Comparison of ENCODE assay signal across 1 cellular context in genomic region chr2:186588421-186588820, GRCh38.
TF ChIP-seq lines count a peak whose summit lies in the region.

No MANE protein-coding gene starts in this region.

TF ChIP-seq in HepG2, 621 proteins besides CTCF, POLR2A, EP300 and RAD21:
- TF ChIP-seq ZNF274 (CRISPR knock-in tag; IDR thresholded peaks at IDR 0.05) (no peak), AHDC1 (CRISPR knock-in tag; IDR thresholded peaks at IDR 0.05; ENCODE audit: borderline replicate concordance) (no peak), ZBTB10 (CRISPR knock-in tag; IDR thresholded peaks at IDR 0.05; ENCODE audit: borderline replicate concordance) (no peak), NFIC (IDR thresholded peaks at IDR 0.05; ENCODE audit: low read length) (no peak), ZFP41 (CRISPR knock-in tag; IDR thresholded peaks at IDR 0.05; ENCODE audit: borderline replicate concordance) (no peak), CREB3 (CRISPR knock-in tag; IDR thresholded peaks at IDR 0.05) (no peak), SMAD3 (CRISPR knock-in tag; IDR thresholded peaks at IDR 0.05) (no peak), FOXK1 (CRISPR knock-in tag; IDR thresholded peaks at IDR 0.05; ENCODE audit: borderline replicate concordance, low read depth) (no peak), GATAD2A (CRISPR knock-in tag; IDR thresholded peaks at IDR 0.05) (no peak), SCMH1 (CRISPR knock-in tag; IDR thresholded peaks at IDR 0.05; ENCODE audit: borderline replicate concordance) (no peak), ARNT (IDR thresholded peaks at IDR 0.05) (no peak), TRIM22 (IDR thresholded peaks at IDR 0.05) (no peak), ZFP1 (CRISPR knock-in tag; IDR thresholded peaks at IDR 0.05) (no peak), ZFX (CRISPR knock-in tag; IDR thresholded peaks at IDR 0.05; ENCODE audit: low read depth) (no peak), HOMEZ (CRISPR knock-in tag; IDR thresholded peaks at IDR 0.05; ENCODE audit: low read depth) (no peak), E2F5 (CRISPR knock-in tag; conservative IDR thresholded peaks at IDR 0.05) (no peak), PBX2 (CRISPR knock-in tag; IDR thresholded peaks at IDR 0.05) (no peak), ZBED4 (CRISPR knock-in tag; IDR thresholded peaks at IDR 0.05; ENCODE audit: borderline replicate concordance) (no peak), HNF1A (IDR thresholded peaks at IDR 0.05; ENCODE audit: low read depth) (no peak), HNF1A (CRISPR knock-in tag; IDR thresholded peaks at IDR 0.05; ENCODE audit: borderline replicate concordance) (no peak)
